ENCODE assay signal across 1 cellular context in the genomic region with DNA sequence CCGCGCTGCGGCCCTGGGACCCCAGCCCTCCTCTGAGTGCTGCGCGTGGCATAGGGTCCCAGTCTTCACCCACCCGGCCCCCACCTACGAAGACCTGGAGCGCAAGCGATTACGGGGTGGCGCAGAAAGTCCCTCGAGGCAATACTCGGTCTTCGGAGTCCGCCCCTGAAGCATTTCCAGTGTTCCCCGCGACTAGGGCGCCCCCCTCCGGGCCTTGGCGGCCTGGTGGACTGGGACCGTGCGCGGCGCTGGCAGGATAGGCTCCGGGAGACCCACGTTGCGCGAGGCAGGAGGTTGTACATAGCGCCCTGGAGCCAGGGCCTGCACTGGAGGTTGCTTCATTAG.
TF ChIP-seq lines count a peak whose summit lies in the region.

No MANE protein-coding gene starts in this region.

TF ChIP-seq in K562, 482 proteins besides CTCF, POLR2A, EP300 and RAD21 (continued from another document and continues in another):
- TF ChIP-seq MGA (IDR thresholded peaks at IDR 0.05) (peak; percentile 71), TRIM24 (IDR thresholded peaks at IDR 0.05) (0 out of 4 replicates have a peak, but pooled peaks of 1 of the 2 experiments have one; percentile 10), ZNF140 (CRISPR knock-in tag; IDR thresholded peaks at IDR 0.05) (no peak), ZNF24 (IDR thresholded peaks at IDR 0.05) (0 out of 2 replicates have a peak, but pooled peaks have one; percentile 11), ETV6 (IDR thresholded peaks at IDR 0.05; ENCODE audit: borderline replicate concordance in 1 of 2, low read depth in 2 of 2, low read length in 1 of 2) (0 out of 4 replicates have a peak, but pooled peaks of 1 of the 2 experiments have one; percentile 16), ETV6 (CRISPR knock-in tag; IDR thresholded peaks at IDR 0.05; ENCODE audit: borderline replicate concordance) (no peak), NRF1 (conservative IDR thresholded peaks at IDR 0.05 in 1 of 2, IDR thresholded peaks at IDR 0.05 in 1 of 2) (no peak; a peak in 2 of 4 replicates), ZNF239 (CRISPR knock-in tag; IDR thresholded peaks at IDR 0.05) (no peak), CSDE1 (IDR thresholded peaks at IDR 0.05) (no peak), FIP1L1 (IDR thresholded peaks at IDR 0.05; ENCODE audit: low read depth, low read length, poor library complexity, severe bottlenecking) (no peak), MTA1 (IDR thresholded peaks at IDR 0.05; ENCODE audit: borderline replicate concordance) (0 out of 2 replicates have a peak, but pooled peaks have one; percentile 9), ATF1 (CRISPR knock-in tag; IDR thresholded peaks at IDR 0.05) (no peak), ATF1 (tag; IDR thresholded peaks at IDR 0.05) (peak; percentile 64; the same call in 1 of the 2 replicates), NR2F6 (CRISPR knock-in tag; IDR thresholded peaks at IDR 0.05) (no peak), SMARCA5 (IDR thresholded peaks at IDR 0.05) (no peak), PML (IDR thresholded peaks at IDR 0.05; ENCODE audit: low read length) (0 out of 2 replicates have a peak, but pooled peaks have one; percentile 23), ZNF311 (CRISPR knock-in tag; IDR thresholded peaks at IDR 0.05) (0 out of 2 replicates have a peak, but pooled peaks have one; percentile 16), RBFOX2 (IDR thresholded peaks at IDR 0.05; ENCODE audit: low read depth, low read length) (peak; percentile 79), LEF1 (IDR thresholded peaks at IDR 0.05) (no peak), CC2D1A (IDR thresholded peaks at IDR 0.05) (peak; percentile 58; the same call in 1 of the 2 replicates), RBM14 (IDR thresholded peaks at IDR 0.05; ENCODE audit: borderline replicate concordance, insufficient read depth, low read depth, low read length) (no peak), PCBP2 (IDR thresholded peaks at IDR 0.05; ENCODE audit: low read depth, low read length, poor library complexity, severe bottlenecking) (no peak), SETDB1 (IDR thresholded peaks at IDR 0.05; ENCODE audit: low read length) (no peak), SIN3A (IDR thresholded peaks at IDR 0.05; ENCODE audit: borderline replicate concordance in 2 of 2, control insufficient read depth in 1 of 2, low read depth in 2 of 2, low read length in 2 of 2) (peak in 1 of 2 experiments; percentile 21; a peak in 1 of 4 replicates), HDAC3 (IDR thresholded peaks at IDR 0.05; ENCODE audit: borderline replicate concordance, partially characterized antibody) (no peak), ZKSCAN3 (CRISPR knock-in tag; IDR thresholded peaks at IDR 0.05) (no peak), ZNF384 (IDR thresholded peaks at IDR 0.05; ENCODE audit: low read depth, low read length) (no peak), ZNF551 (CRISPR knock-in tag; IDR thresholded peaks at IDR 0.05) (no peak), ARNT (IDR thresholded peaks at IDR 0.05) (no peak)
- TF ChIP-seq, protein P1, sequence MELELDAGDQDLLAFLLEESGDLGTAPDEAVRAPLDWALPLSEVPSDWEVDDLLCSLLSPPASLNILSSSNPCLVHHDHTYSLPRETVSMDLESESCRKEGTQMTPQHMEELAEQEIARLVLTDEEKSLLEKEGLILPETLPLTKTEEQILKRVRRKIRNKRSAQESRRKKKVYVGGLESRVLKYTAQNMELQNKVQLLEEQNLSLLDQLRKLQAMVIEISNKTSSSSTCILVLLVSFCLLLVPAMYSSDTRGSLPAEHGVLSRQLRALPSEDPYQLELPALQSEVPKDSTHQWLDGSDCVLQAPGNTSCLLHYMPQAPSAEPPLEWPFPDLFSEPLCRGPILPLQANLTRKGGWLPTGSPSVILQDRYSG (tag; conservative IDR thresholded peaks at IDR 0.05; ENCODE audit: low read depth), result no peak
- TF ChIP-seq, protein P2, sequence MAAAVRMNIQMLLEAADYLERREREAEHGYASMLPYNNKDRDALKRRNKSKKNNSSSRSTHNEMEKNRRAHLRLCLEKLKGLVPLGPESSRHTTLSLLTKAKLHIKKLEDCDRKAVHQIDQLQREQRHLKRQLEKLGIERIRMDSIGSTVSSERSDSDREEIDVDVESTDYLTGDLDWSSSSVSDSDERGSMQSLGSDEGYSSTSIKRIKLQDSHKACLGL (CRISPR knock-in tag; IDR thresholded peaks at IDR 0.05; ENCODE audit: borderline replicate concordance, poor library complexity, severe bottlenecking), result no peak
- TF ChIP-seq, protein P3, sequence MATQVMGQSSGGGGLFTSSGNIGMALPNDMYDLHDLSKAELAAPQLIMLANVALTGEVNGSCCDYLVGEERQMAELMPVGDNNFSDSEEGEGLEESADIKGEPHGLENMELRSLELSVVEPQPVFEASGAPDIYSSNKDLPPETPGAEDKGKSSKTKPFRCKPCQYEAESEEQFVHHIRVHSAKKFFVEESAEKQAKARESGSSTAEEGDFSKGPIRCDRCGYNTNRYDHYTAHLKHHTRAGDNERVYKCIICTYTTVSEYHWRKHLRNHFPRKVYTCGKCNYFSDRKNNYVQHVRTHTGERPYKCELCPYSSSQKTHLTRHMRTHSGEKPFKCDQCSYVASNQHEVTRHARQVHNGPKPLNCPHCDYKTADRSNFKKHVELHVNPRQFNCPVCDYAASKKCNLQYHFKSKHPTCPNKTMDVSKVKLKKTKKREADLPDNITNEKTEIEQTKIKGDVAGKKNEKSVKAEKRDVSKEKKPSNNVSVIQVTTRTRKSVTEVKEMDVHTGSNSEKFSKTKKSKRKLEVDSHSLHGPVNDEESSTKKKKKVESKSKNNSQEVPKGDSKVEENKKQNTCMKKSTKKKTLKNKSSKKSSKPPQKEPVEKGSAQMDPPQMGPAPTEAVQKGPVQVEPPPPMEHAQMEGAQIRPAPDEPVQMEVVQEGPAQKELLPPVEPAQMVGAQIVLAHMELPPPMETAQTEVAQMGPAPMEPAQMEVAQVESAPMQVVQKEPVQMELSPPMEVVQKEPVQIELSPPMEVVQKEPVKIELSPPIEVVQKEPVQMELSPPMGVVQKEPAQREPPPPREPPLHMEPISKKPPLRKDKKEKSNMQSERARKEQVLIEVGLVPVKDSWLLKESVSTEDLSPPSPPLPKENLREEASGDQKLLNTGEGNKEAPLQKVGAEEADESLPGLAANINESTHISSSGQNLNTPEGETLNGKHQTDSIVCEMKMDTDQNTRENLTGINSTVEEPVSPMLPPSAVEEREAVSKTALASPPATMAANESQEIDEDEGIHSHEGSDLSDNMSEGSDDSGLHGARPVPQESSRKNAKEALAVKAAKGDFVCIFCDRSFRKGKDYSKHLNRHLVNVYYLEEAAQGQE (CRISPR knock-in tag; IDR thresholded peaks at IDR 0.05; ENCODE audit: low read depth), result no peak
- TF ChIP-seq, protein P4, sequence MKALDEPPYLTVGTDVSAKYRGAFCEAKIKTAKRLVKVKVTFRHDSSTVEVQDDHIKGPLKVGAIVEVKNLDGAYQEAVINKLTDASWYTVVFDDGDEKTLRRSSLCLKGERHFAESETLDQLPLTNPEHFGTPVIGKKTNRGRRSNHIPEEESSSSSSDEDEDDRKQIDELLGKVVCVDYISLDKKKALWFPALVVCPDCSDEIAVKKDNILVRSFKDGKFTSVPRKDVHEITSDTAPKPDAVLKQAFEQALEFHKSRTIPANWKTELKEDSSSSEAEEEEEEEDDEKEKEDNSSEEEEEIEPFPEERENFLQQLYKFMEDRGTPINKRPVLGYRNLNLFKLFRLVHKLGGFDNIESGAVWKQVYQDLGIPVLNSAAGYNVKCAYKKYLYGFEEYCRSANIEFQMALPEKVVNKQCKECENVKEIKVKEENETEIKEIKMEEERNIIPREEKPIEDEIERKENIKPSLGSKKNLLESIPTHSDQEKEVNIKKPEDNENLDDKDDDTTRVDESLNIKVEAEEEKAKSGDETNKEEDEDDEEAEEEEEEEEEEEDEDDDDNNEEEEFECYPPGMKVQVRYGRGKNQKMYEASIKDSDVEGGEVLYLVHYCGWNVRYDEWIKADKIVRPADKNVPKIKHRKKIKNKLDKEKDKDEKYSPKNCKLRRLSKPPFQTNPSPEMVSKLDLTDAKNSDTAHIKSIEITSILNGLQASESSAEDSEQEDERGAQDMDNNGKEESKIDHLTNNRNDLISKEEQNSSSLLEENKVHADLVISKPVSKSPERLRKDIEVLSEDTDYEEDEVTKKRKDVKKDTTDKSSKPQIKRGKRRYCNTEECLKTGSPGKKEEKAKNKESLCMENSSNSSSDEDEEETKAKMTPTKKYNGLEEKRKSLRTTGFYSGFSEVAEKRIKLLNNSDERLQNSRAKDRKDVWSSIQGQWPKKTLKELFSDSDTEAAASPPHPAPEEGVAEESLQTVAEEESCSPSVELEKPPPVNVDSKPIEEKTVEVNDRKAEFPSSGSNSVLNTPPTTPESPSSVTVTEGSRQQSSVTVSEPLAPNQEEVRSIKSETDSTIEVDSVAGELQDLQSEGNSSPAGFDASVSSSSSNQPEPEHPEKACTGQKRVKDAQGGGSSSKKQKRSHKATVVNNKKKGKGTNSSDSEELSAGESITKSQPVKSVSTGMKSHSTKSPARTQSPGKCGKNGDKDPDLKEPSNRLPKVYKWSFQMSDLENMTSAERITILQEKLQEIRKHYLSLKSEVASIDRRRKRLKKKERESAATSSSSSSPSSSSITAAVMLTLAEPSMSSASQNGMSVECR (CRISPR knock-in tag; IDR thresholded peaks at IDR 0.05), result peak; percentile 76; the same call in 1 of the 2 replicates
- TF ChIP-seq, protein P5, sequence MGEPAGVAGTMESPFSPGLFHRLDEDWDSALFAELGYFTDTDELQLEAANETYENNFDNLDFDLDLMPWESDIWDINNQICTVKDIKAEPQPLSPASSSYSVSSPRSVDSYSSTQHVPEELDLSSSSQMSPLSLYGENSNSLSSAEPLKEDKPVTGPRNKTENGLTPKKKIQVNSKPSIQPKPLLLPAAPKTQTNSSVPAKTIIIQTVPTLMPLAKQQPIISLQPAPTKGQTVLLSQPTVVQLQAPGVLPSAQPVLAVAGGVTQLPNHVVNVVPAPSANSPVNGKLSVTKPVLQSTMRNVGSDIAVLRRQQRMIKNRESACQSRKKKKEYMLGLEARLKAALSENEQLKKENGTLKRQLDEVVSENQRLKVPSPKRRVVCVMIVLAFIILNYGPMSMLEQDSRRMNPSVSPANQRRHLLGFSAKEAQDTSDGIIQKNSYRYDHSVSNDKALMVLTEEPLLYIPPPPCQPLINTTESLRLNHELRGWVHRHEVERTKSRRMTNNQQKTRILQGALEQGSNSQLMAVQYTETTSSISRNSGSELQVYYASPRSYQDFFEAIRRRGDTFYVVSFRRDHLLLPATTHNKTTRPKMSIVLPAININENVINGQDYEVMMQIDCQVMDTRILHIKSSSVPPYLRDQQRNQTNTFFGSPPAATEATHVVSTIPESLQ (CRISPR knock-in tag; IDR thresholded peaks at IDR 0.05), result no peak
